Comparison of ENCODE assay signal across 29 cellular contexts in genomic region chr3:107413264-107413663, GRCh38. TPM values are rescaled to one million over a fixed set of nuclear protein-coding genes. Genes with fewer than 3 reads are reported as not detected.
"Had no signal": no experiment of that assay in that cellular context is flagged by ENCODE, and none has a peak within 500 bp of the region (broad histone marks: within the 10 kb centered on the region; RNA-seq: fewer than 3 reads in every experiment).

No MANE protein-coding gene starts in this region.

- H3K4me1 ChIP-seq: body of pancreas, Peyer's patch had no signal

- DNase-seq: activated CD4-positive, alpha-beta T cell treated with anti-CD3 and anti-CD28 coated beads for 48 hours; activated CD4-positive, alpha-beta T cell treated with anti-CD3 and anti-CD28 coated beads, Interleukin-2, amount 50 U/mL, for 4 hours; activated CD4-positive, CD25-positive, alpha-beta regulatory T cell treated with anti-CD3 and anti-CD28 coated beads, Interleukin-2, amount 50 U/mL, for 72 hours; activated CD8-positive, alpha-beta memory T cell treated with anti-CD3 and anti-CD28 coated beads, Interleukin-2, amount 10 ng/mL, durations not matched to agents 7 days and 5 days; activated effector memory CD4-positive, alpha-beta T cell treated with Interleukin-2 at 50 U/mL for 16 hours; activated naive CD4-positive, alpha-beta T cell; activated T-cell treated with anti-CD3 and anti-CD28 coated beads, Interleukin-2, amount 50 U/mL, for 24 hours; aorta; body of pancreas; central memory CD4-positive, alpha-beta T cell; MM.1S; NCI-H1105; NCI-H1436; NCI-H2081; NCI-H510A treated with DMSO at 0.1 percent for 48 hours; NCI-H69; NK-92 treated with Interleukin-12 subunit alpha and Interleukin-12 subunit beta, amount 100 ng/mL, for 24 hours; OCI-M1; Peyer's patch; Right ventricle myocardium superior; SW 1271 had no signal

- H3K4me3 Mint-ChIP-seq: activated CD8-positive, alpha-beta memory T cell treated with anti-CD3 and anti-CD28 coated beads, Interleukin-2, amount 10 ng/mL, durations not matched to agents 7 days and 5 days; activated naive CD4-positive, alpha-beta T cell treated with anti-CD3 and anti-CD28 coated beads, Interleukin-2, amount 50 U/mL, for 24 hours; activated T-cell treated with anti-CD3 and anti-CD28 coated beads, Interleukin-2, amount 50 U/mL, for 24 hours; activated T-helper 1 cell treated with anti-CD3 and anti-CD28 coated beads, Interleukin-12 subunit alpha, Interleukin-12 subunit beta, Interleukin-2, Interleukin-4 antibody, amounts not matched to agents 30 ng/mL and 10 ng/mL and 1 ng/mL, durations not matched to agents 14 hours and 24 hours and 36 hours had no signal

- H3K27me3 Mint-ChIP-seq: activated naive CD4-positive, alpha-beta T cell treated with anti-CD3 and anti-CD28 coated beads, Interleukin-2, amount 50 U/mL, for 24 hours; activated T-cell treated with anti-CD3 and anti-CD28 coated beads, Interleukin-2, amount 50 U/mL, for 24 hours had no signal

- H3K9ac ChIP-seq: KMS-11 had no signal

- H3K27ac Mint-ChIP-seq: activated CD8-positive, alpha-beta memory T cell treated with anti-CD3 and anti-CD28 coated beads, Interleukin-2, amount 10 ng/mL, durations not matched to agents 7 days and 5 days; activated naive CD4-positive, alpha-beta T cell treated with anti-CD3 and anti-CD28 coated beads, Interleukin-2, amount 50 U/mL, for 24 hours; activated T-cell treated with anti-CD3 and anti-CD28 coated beads, Interleukin-2, amount 50 U/mL, for 24 hours; activated T-helper 1 cell treated with anti-CD3 and anti-CD28 coated beads, Interleukin-12 subunit alpha, Interleukin-12 subunit beta, Interleukin-2, Interleukin-4 antibody, amounts not matched to agents 30 ng/mL and 10 ng/mL and 1 ng/mL, durations not matched to agents 14 hours and 24 hours and 36 hours had no signal

- H3K27ac ChIP-seq: body of pancreas, KMS-11, Peyer's patch, RWPE1, SJSA1 had no signal

- H3K4me3 ChIP-seq: body of pancreas, Peyer's patch, SJSA1 had no signal

- ATAC-seq: activated CD8-positive, alpha-beta memory T cell treated with anti-CD3 and anti-CD28 coated beads, Interleukin-2, amount 10 ng/mL, durations not matched to agents 7 days and 5 days; body of pancreas; SK-N-SH treated with all-trans-retinoic acid at 6 μM for 48 hours had no signal

- H3K36me3 ChIP-seq: Peyer's patch, SJSA1 had no signal

- H3K27me3 ChIP-seq: body of pancreas, Peyer's patch, SJSA1 had no signal

- H3K9me3 ChIP-seq: body of pancreas, Peyer's patch, SJSA1 had no signal

- FAIRE-seq: bronchial epithelial cell had no signal

RNA-seq across cellular contexts. Expression of gene CCDC54, which starts 36.0 kb away (rescaled TPM):
- total RNA-seq: activated CD8-positive, alpha-beta memory T cell treated with anti-CD3 and anti-CD28 coated beads, Interleukin-2, amount 10 ng/mL, durations not matched to agents 7 days and 5 days; activated T-helper 1 cell treated with anti-CD3 and anti-CD28 coated beads, Interleukin-12 subunit alpha, Interleukin-12 subunit beta, Interleukin-2, Interleukin-4 antibody, amounts not matched to agents 30 ng/mL and 10 ng/mL and 1 ng/mL, durations not matched to agents 14 hours and 24 hours and 36 hours; aorta; body of pancreas; bronchial epithelial cell; Peyer's patch; Right ventricle myocardium superior; SJSA1; T-helper 1 cell treated with Interleukin-12 subunit alpha and Interleukin-12 subunit beta and Interleukin-4 antibody, amounts not matched to agents 30 ng/mL and 1 ng/mL, for 36 hours had no signal
- polyA plus RNA-seq: aorta had no signal
